ENCODE assay signal across 30 cellular contexts in the genomic region with DNA sequence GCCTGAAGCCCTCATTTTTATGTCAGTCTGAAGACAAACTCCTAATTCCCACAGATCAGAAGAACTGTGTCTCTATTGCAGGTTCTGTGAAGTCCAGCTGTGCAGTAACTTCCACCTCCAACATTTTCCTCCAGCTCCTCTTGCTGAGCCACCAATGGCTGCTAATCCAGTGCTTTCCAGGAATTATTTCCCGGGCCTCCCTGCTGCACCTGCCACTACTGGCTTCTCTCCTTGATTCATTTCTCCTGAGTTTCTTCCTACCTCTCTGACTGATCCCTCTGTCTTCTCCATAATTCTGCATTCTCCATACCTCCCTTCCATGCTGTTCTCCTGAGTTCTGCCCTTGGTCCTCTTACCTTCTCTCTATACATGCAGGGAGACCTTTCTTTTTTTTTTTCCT. TPM values are rescaled to one million over a fixed set of nuclear protein-coding genes. Genes with fewer than 3 reads are reported as not detected.
DNase-seq lines count a peak whose midpoint lies in the region; ATAC-seq, FAIRE-seq and TF ChIP-seq lines count a peak whose summit lies in the region.
"Had no signal": no experiment of that assay in that cellular context is flagged by ENCODE, and none has a peak within 500 bp of the region (broad histone marks: within the 10 kb centered on the region; RNA-seq: fewer than 3 reads in every experiment).

No MANE protein-coding gene starts in this region.

- H3K4me3 ChIP-seq in HepG2 (replicated peaks in 1 of 3; ENCODE audit: insufficient read depth in 1 of 3, low read depth in 2 of 3, low read length in 3 of 3), result no peak overlapping the region
- H3K4me3 ChIP-seq in right lobe of liver, result no peak overlapping the region
- H3K4me3 ChIP-seq in HEK293 (ENCODE audit: low read depth, low read length), result no peak overlapping the region
- no peak overlapping the region for H3K4me3 ChIP-seq in WERI-Rb-1 (ENCODE audit: low read depth, low read length)
- H3K4me3 ChIP-seq: BLaER1, GM12878 had no signal

- ATAC-seq in HepG2, result no peak
- ATAC-seq in right lobe of liver, result no peak
- ATAC-seq: GM12878 had no signal

- TF ChIP-seq RAD21 in HepG2 (CRISPR knock-in tag; IDR thresholded peaks at IDR 0.05), result no peak

- H3K4me2 ChIP-seq in HepG2 (ENCODE audit: low read depth, low read length), result no peak overlapping the region
- H3K4me2 ChIP-seq: BLaER1 had no signal

- H3K9ac ChIP-seq in HepG2 (ENCODE audit: insufficient read depth, low read depth, low read length), result no peak overlapping the region
- H3K9ac ChIP-seq: BLaER1 had no signal

- POLR2A ChIA-PET in HepG2 (lab: Yijun Ruan, JAX) (no interaction called here), HEK293 (lab: Yijun Ruan, JAX) (no interaction called here)

- BruUV-seq in HepG2 (replicated peaks; lab: Mats Ljungman, UMichigan), result no TSS peak

- H3K4me1 ChIP-seq in HepG2 (ENCODE audit: insufficient read depth, low read length) (no peaks in the 10 kb centered on the region), right lobe of liver (no peaks in the 10 kb centered on the region), HEK293 (ENCODE audit: control insufficient read depth, insufficient read depth, low read length) (peaks cover 7% of the 10 kb centered on the region; the same call in 1 of the 2 replicates)
- H3K4me1 ChIP-seq: BE2C, BLaER1 had no signal

- H4K20me1 ChIP-seq in HepG2 (ENCODE audit: insufficient read depth, low read length), result no peaks in the 10 kb centered on the region
- H4K20me1 ChIP-seq: BLaER1 had no signal

- CTCF ChIA-PET in HepG2 (lab: Yijun Ruan, JAX; ENCODE audit: low intra/inter-chr PET ratio, low total read pairs) (interaction anchor here (12.4 kb wide), 1 partner anchor 39 kb away, joined by 216 read pairs; no protein-coding TSS in a partner anchor), HEK293 (lab: Yijun Ruan, JAX) (interaction anchor here (0.6 to 29.1 kb wide), 3 partner anchors 9 to 51 kb away, joined by 5 to 915 read pairs (median 10); no protein-coding TSS in a partner anchor)

- H3K79me2 ChIP-seq in HepG2 (ENCODE audit: insufficient read depth, low read length), result no peaks in the 10 kb centered on the region

- DNase-seq in HepG2 (ENCODE audit: low spot score) (no peak), right lobe of liver (no peak), WERI-Rb-1 (peak; percentile 36), amygdala (lab: John Stamatoyannopoulos, UW) (no peak)
- DNase-seq: 8988T; ACHN; BE2C; C1 segment of cervical spinal cord; CD4-positive, alpha-beta memory T cell; CD4-positive, CD25-positive, alpha-beta regulatory T cell; CD8-positive, alpha-beta memory T cell; COR-L47; DMS 273 treated with DMSO at 0.1 percent for 48 hours; DMS153; DMS53; DMS79; DND-41; EL; GDM1 had no signal

- H3K27ac ChIP-seq in HepG2 (ENCODE audit: extremely low read length, insufficient read depth, low read length), result no peak overlapping the region
- H3K27ac ChIP-seq in right lobe of liver, result no peak overlapping the region
- H3K27ac ChIP-seq in HEK293 (ENCODE audit: extremely low read depth, low read depth, low read length), result no peak overlapping the region
- no peak overlapping the region for H3K27ac ChIP-seq in WERI-Rb-1
- H3K27ac ChIP-seq: BLaER1 had no signal

- intact Hi-C loops in HepG2 (cut with micrococcal nuclease; ENCODE audit: unreplicated experiment), result no loop called here
- intact Hi-C loops in right lobe of liver (cut with DNase I), result no loop called here

- H3K9me3 ChIP-seq in HepG2 (ENCODE audit: low read length), result no peaks in the 10 kb centered on the region
- H3K9me3 ChIP-seq in right lobe of liver, result no peaks in the 10 kb centered on the region
- no peaks in the 10 kb centered on the region for H3K9me3 ChIP-seq in HEK293 (ENCODE audit: control insufficient read depth, insufficient read depth, low read depth, low read length)
- no peaks in the 10 kb centered on the region for H3K9me3 ChIP-seq in WERI-Rb-1 (ENCODE audit: severe bottlenecking)
- H3K9me3 ChIP-seq: BE2C, BLaER1 had no signal

- 0% methylated on average over 1 of the region's 1 CpG for WGBS in HepG2 (ENCODE audit: low lambda C conversion rate)
- WGBS in right lobe of liver (ENCODE audit: insufficient coverage, low coverage, low lambda C conversion rate, missing lambda C conversion rate), result 55% methylated on average over 1 of the region's 1 CpG

- H3K36me3 ChIP-seq in HepG2 (replicated peaks in 1 of 2; ENCODE audit: control insufficient read depth in 1 of 2, insufficient read depth in 2 of 2, low read length in 2 of 2), result no peaks in the 10 kb centered on the region
- no peaks in the 10 kb centered on the region for H3K36me3 ChIP-seq in right lobe of liver
- H3K36me3 ChIP-seq in HEK293 (ENCODE audit: control insufficient read depth in 2 of 2, insufficient read depth in 1 of 2, low read length in 2 of 2), result no peaks in the 10 kb centered on the region
- H3K36me3 ChIP-seq in WERI-Rb-1, result no peaks in the 10 kb centered on the region
- H3K36me3 ChIP-seq: BE2C, BLaER1 had no signal

- TF ChIP-seq POLR2A in HepG2 (IDR thresholded peaks at IDR 0.05; ENCODE audit: insufficient read depth in 1 of 2, low read depth in 2 of 2, low read length in 2 of 2) (no peak), right lobe of liver (IDR thresholded peaks at IDR 0.05) (no peak)

- no peak for TF ChIP-seq EP300 in HepG2 (IDR thresholded peaks at IDR 0.05; ENCODE audit: low read depth in 2 of 2, low read length in 2 of 2)
- no peak for TF ChIP-seq EP300 in HepG2 (CRISPR knock-in tag; IDR thresholded peaks at IDR 0.05; ENCODE audit: borderline replicate concordance)

- no peak overlapping the region for H2AFZ ChIP-seq in HepG2 (ENCODE audit: low read length)

- FAIRE-seq in HepG2 (lab: Jason Lieb, UNC), result no peak
- FAIRE-seq: A204.1, GM12878, GM12892, GM18507 had no signal

- no peak for TF ChIP-seq CTCF in HepG2 (CRISPR knock-in tag; IDR thresholded peaks at IDR 0.05)
- TF ChIP-seq CTCF in right lobe of liver (IDR thresholded peaks at IDR 0.05), result no peak
- no peak for TF ChIP-seq CTCF in HEK293 (tag by site-specific recombination; IDR thresholded peaks at IDR 0.05)
- TF ChIP-seq CTCF in WERI-Rb-1 (IDR thresholded peaks at IDR 0.05; ENCODE audit: low read depth, low read length), result no peak

- H3K27me3 ChIP-seq in HepG2 (ENCODE audit: control insufficient read depth in 1 of 2, insufficient read depth in 2 of 2, low read length in 2 of 2) (peaks cover 4 to 37% of the 10 kb centered on the region in 2 experiments), right lobe of liver (no peaks in the 10 kb centered on the region), WERI-Rb-1 (ENCODE audit: insufficient read depth, low read depth, severe bottlenecking) (no peaks in the 10 kb centered on the region)

- in situ Hi-C loops in HepG2 (cut with HindIII; ENCODE audit: extremely low pct_ligation_motif_present, low pct_unique_long_range_greater_than_20kb), result no loop called here

RNA-seq across cellular contexts. Expression of gene CALCOCO1, which starts 21.2 kb away (rescaled TPM):
- total RNA-seq in HepG2 (2016; rRNA removed; fragmentation: Illumina TruSeq; extraction: Trizol) (4.9 and 7.7 TPM in 2 replicates), right lobe of liver (10 to 100 TPM; 25.4 to 53.7 (median 34.2) TPM)
- 0.81 and 0.88 TPM in 2 replicates for total RNA-seq in HepG2 (2016; cell fraction: cytosol; rRNA removed; fragmentation: Illumina TruSeq; extraction: Trizol; ENCODE audit: low read depth)
- 5.4 and 6.9 TPM in 2 replicates for total RNA-seq in HepG2 (2016; cell fraction: insoluble cytoplasmic fraction; rRNA removed; fragmentation: Illumina TruSeq; extraction: Trizol)
- 1.0 and 1.4 TPM in 2 replicates for total RNA-seq in HepG2 (2016; cell fraction: membrane; rRNA removed; fragmentation: Illumina TruSeq; extraction: Trizol)
- 10.7 and 11.7 TPM in 2 replicates for total RNA-seq in HepG2 (2016; cell fraction: nucleus; rRNA removed; fragmentation: Illumina TruSeq; extraction: Trizol)
- polyA plus RNA-seq in HepG2 (2011; rRNA removed), result 47.7 and 57.2 TPM in 2 replicates
- 19.0 and 25.5 TPM in 2 replicates for polyA plus RNA-seq in HepG2 (2011; cell fraction: cytosol; rRNA removed)
- polyA plus RNA-seq in HepG2 (2011; cell fraction: nucleus; rRNA removed), result 439 and 465 TPM in 2 replicates
- polyA plus RNA-seq in HepG2 (2012), result 33.3 and 36.8 TPM in 2 replicates
- 0.11 and 0.44 TPM in 2 replicates for polyA plus RNA-seq in HepG2 (2016; cell fraction: cytosol; fragmentation: Illumina TruSeq; extraction: Trizol; ENCODE audit: low read depth)
- polyA plus RNA-seq in HepG2 (2016; cell fraction: insoluble cytoplasmic fraction; fragmentation: Illumina TruSeq; extraction: Trizol; ENCODE audit: low read depth), result 3.8 and 4.3 TPM in 2 replicates
- 0.77 and 1.1 TPM in 2 replicates for polyA plus RNA-seq in HepG2 (2016; cell fraction: membrane; fragmentation: Illumina TruSeq; extraction: Trizol; ENCODE audit: low read depth)
- polyA plus RNA-seq in HepG2 (2016; cell fraction: nucleus; fragmentation: Illumina TruSeq; extraction: Trizol; ENCODE audit: insufficient read depth, low read depth), result 21.6 and 24.3 TPM in 2 replicates
- polyA minus RNA-seq in HepG2 (2011; rRNA and poly(A)+ RNA removed; ENCODE audit: low replicate concordance), result 53.0 and 73.1 TPM in 2 replicates
- 5.3 and 6.5 TPM in 2 replicates for polyA minus RNA-seq in HepG2 (2011; cell fraction: cytosol; rRNA and poly(A)+ RNA removed)
- polyA minus RNA-seq in HepG2 (2011; cell fraction: nucleus; rRNA and poly(A)+ RNA removed), result 71.2 and 84.0 TPM in 2 replicates

RNA-seq across cellular contexts. Expression of gene ATP5MC2, which starts 30.2 kb away (rescaled TPM):
- total RNA-seq in HepG2 (2016; rRNA removed; fragmentation: Illumina TruSeq; extraction: Trizol), result 230 and 280 TPM in 2 replicates
- total RNA-seq in HepG2 (2016; cell fraction: cytosol; rRNA removed; fragmentation: Illumina TruSeq; extraction: Trizol; ENCODE audit: low read depth), result 151 and 157 TPM in 2 replicates
- total RNA-seq in HepG2 (2016; cell fraction: insoluble cytoplasmic fraction; rRNA removed; fragmentation: Illumina TruSeq; extraction: Trizol), result 232 and 280 TPM in 2 replicates
- total RNA-seq in HepG2 (2016; cell fraction: membrane; rRNA removed; fragmentation: Illumina TruSeq; extraction: Trizol), result 204 and 221 TPM in 2 replicates
- 76.9 and 91.1 TPM in 2 replicates for total RNA-seq in HepG2 (2016; cell fraction: nucleus; rRNA removed; fragmentation: Illumina TruSeq; extraction: Trizol)
- polyA plus RNA-seq in HepG2 (2011; rRNA removed), result 257 and 310 TPM in 2 replicates
- 284 and 385 TPM in 2 replicates for polyA plus RNA-seq in HepG2 (2011; cell fraction: cytosol; rRNA removed)
- 86.5 and 86.7 TPM in 2 replicates for polyA plus RNA-seq in HepG2 (2011; cell fraction: nucleus; rRNA removed)
- polyA plus RNA-seq in HepG2 (2012), result 317 and 363 TPM in 2 replicates
- polyA plus RNA-seq in HepG2 (2016; cell fraction: cytosol; fragmentation: Illumina TruSeq; extraction: Trizol; ENCODE audit: low read depth), result 221 and 241 TPM in 2 replicates
- polyA plus RNA-seq in HepG2 (2016; cell fraction: insoluble cytoplasmic fraction; fragmentation: Illumina TruSeq; extraction: Trizol; ENCODE audit: low read depth), result 345 and 371 TPM in 2 replicates
- 262 and 271 TPM in 2 replicates for polyA plus RNA-seq in HepG2 (2016; cell fraction: membrane; fragmentation: Illumina TruSeq; extraction: Trizol; ENCODE audit: low read depth)
- 159 and 177 TPM in 2 replicates for polyA plus RNA-seq in HepG2 (2016; cell fraction: nucleus; fragmentation: Illumina TruSeq; extraction: Trizol; ENCODE audit: insufficient read depth, low read depth)
- 938 and 2,113 TPM in 2 replicates for polyA minus RNA-seq in HepG2 (2011; rRNA and poly(A)+ RNA removed; ENCODE audit: low replicate concordance)
- polyA minus RNA-seq in HepG2 (2011; cell fraction: cytosol; rRNA and poly(A)+ RNA removed), result 149 and 170 TPM in 2 replicates
- 81.6 and 93.6 TPM in 2 replicates for polyA minus RNA-seq in HepG2 (2011; cell fraction: nucleus; rRNA and poly(A)+ RNA removed)
- 100 to 1,000 TPM; 122 to 160 (median 135) TPM for total RNA-seq in right lobe of liver

RNA-seq across cellular contexts. Expression of gene CISTR, which starts 45.7 kb away (rescaled TPM):
- total RNA-seq in HepG2 (2016; rRNA removed; fragmentation: Illumina TruSeq; extraction: Trizol) (not detected in 2 replicates), right lobe of liver (not detected)
- total RNA-seq in HepG2 (2016; cell fraction: cytosol; rRNA removed; fragmentation: Illumina TruSeq; extraction: Trizol; ENCODE audit: low read depth), result not detected in 2 replicates
- not detected in 2 replicates for total RNA-seq in HepG2 (2016; cell fraction: insoluble cytoplasmic fraction; rRNA removed; fragmentation: Illumina TruSeq; extraction: Trizol)
- total RNA-seq in HepG2 (2016; cell fraction: membrane; rRNA removed; fragmentation: Illumina TruSeq; extraction: Trizol), result not detected in 2 replicates
- total RNA-seq in HepG2 (2016; cell fraction: nucleus; rRNA removed; fragmentation: Illumina TruSeq; extraction: Trizol), result not detected in 2 replicates
- polyA plus RNA-seq in HepG2 (2011; rRNA removed), result not detected in 2 replicates
- not detected in 2 replicates for polyA plus RNA-seq in HepG2 (2011; cell fraction: cytosol; rRNA removed)
- not detected in 2 replicates for polyA plus RNA-seq in HepG2 (2011; cell fraction: nucleus; rRNA removed)
- not detected in 2 replicates for polyA plus RNA-seq in HepG2 (2012)
- not detected in 2 replicates for polyA plus RNA-seq in HepG2 (2016; cell fraction: cytosol; fragmentation: Illumina TruSeq; extraction: Trizol; ENCODE audit: low read depth)
- not detected in 2 replicates for polyA plus RNA-seq in HepG2 (2016; cell fraction: insoluble cytoplasmic fraction; fragmentation: Illumina TruSeq; extraction: Trizol; ENCODE audit: low read depth)
- not detected in 2 replicates for polyA plus RNA-seq in HepG2 (2016; cell fraction: membrane; fragmentation: Illumina TruSeq; extraction: Trizol; ENCODE audit: low read depth)
- not detected in 2 replicates for polyA plus RNA-seq in HepG2 (2016; cell fraction: nucleus; fragmentation: Illumina TruSeq; extraction: Trizol; ENCODE audit: insufficient read depth, low read depth)
- not detected in 2 replicates for polyA minus RNA-seq in HepG2 (2011; rRNA and poly(A)+ RNA removed; ENCODE audit: low replicate concordance)
- not detected in 2 replicates for polyA minus RNA-seq in HepG2 (2011; cell fraction: cytosol; rRNA and poly(A)+ RNA removed)
- polyA minus RNA-seq in HepG2 (2011; cell fraction: nucleus; rRNA and poly(A)+ RNA removed), result not detected in 2 replicates
- total RNA-seq: A673; CD4-positive, alpha-beta memory T cell; CD4-positive, CD25-positive, alpha-beta regulatory T cell; CD8-positive, alpha-beta memory T cell; Daoy; G401; GM12878 had no signal
- polyA plus RNA-seq: AG04450; CD14-positive monocyte; CD4-positive, alpha-beta memory T cell; CD4-positive, CD25-positive, alpha-beta regulatory T cell; CD8-positive, alpha-beta memory T cell had no signal
